ENCODE assay signal across 8 cellular contexts in the genomic region with DNA sequence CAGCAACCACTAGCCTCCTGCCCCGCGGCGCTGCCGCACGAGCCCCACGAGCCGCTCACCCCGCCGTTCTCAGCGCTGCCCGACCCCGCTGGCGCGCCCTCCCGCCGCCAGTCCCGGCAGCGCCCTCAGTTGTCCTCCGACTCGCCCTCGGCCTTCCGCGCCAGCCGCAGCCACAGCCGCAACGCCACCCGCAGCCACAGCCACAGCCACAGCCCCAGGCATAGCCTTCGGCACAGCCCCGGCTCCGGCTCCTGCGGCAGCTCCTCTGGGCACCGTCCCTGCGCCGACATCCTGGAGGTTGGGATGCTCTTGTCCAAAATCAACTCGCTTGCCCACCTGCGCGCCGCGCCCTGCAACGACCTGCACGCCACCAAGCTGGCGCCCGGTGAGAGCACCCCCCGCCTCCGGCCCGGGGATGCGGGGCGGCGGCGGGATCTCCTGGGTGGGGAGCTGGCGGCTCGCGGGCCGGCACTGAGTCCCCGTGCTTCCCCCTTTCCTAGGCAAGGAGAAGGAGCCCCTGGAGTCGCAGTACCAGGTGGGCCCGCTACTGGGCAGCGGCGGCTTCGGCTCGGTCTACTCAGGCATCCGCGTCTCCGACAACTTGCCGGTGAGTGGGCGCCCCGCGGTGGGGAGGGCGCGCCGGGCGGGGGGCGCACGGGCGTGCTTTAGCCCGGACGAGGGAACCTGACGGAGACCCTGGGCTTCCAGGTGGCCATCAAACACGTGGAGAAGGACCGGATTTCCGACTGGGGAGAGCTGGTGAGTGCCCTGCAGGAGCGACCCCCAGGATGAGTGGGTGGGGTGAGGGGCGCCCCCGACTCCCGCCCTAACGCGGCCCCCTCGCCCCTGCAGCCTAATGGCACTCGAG. TPM values are rescaled to one million over a fixed set of nuclear protein-coding genes. Genes with fewer than 3 reads are reported as not detected.
A peak's percentile ranks its signal among the peaks of the same experiment; 100 is the strongest.
DNase-seq lines count a peak whose midpoint lies in the region; ATAC-seq and TF ChIP-seq lines count a peak whose summit lies in the region.

No MANE protein-coding gene starts in this region.

- CTCF ChIA-PET in CD4-positive, alpha-beta T cell (lab: Charles Lee): interaction anchor here (1.1 to 8.8 kb wide), 8 partner anchors 38 to 296 kb away, joined by 3 to 123 read pairs (median 24); partner anchors contain the start of genes C6orf89 and PPIL1

- H3K4me3 Mint-ChIP-seq in CD4-positive, alpha-beta T cell: peak overlapping the region; percentile 95

- 0 to 1% (median 1%) methylated on average over 6 to 89 of the region's 89 CpGs for WGBS in heart left ventricle, 4 donors
- WGBS in prostate gland: under 1% methylated on average over 83 of the region's 89 CpGs

- peak; percentile 17 for TF ChIP-seq CTCF in CD4-positive, alpha-beta T cell (IDR thresholded peaks at IDR 0.05)
- TF ChIP-seq CTCF in heart left ventricle (IDR thresholded peaks at IDR 0.05): peak in 5 of 12 donors; percentile 11 to 28 (median 24)
- TF ChIP-seq CTCF in prostate gland (IDR thresholded peaks at IDR 0.05): peak in 3 of 4 experiments; percentile 11 to 38 (median 28)

- H3K4me1 Mint-ChIP-seq in CD4-positive, alpha-beta T cell (ENCODE audit: low read depth): peaks cover 52% of the 10 kb centered on the region

- peaks cover 0 to 50% (median 17%) of the 10 kb centered on the region in 12 donors for H3K4me1 ChIP-seq in heart left ventricle
- peaks cover 5% of the 10 kb centered on the region for H3K4me1 ChIP-seq in prostate gland (replicated peaks)

- no peaks in the 10 kb centered on the region for H3K27me3 Mint-ChIP-seq in CD4-positive, alpha-beta T cell

- H3K9me3 Mint-ChIP-seq in CD4-positive, alpha-beta T cell: no peaks in the 10 kb centered on the region
- no peaks in the 10 kb centered on the region for H3K9me3 Mint-ChIP-seq in activated naive CD4-positive, alpha-beta T cell treated with anti-CD3 and anti-CD28 coated beads, Interleukin-2, amount 50 U/mL, for 72 hours

- intact Hi-C loops in CD4-positive, alpha-beta T cell (cut with DNase I, micrococcal nuclease): loop anchor here in 1 of 2 experiments (1.0 to 5.0 kb wide), 4 partner anchors 68 to 283 kb away; partner anchors contain the start of genes C6orf89 and MTCH1
- intact Hi-C loops in heart left ventricle (cut with DNase I): loop anchor here (1.0 to 10.0 kb wide), 13 partner anchors 37 to 286 kb away; partner anchors contain the start of gene C6orf89 (in 5 of the 10)
- intact Hi-C loops in prostate gland (cut with DNase I): loop anchor here (2.0 to 5.0 kb wide), 2 partner anchors 34 to 183 kb away; partner anchors contain the start of gene MTCH1

- peak; percentile 23 to 57 (median 38) for DNase-seq in CD4-positive, alpha-beta T cell
- DNase-seq in OCI-M1 (lab: John Stamatoyannopoulos, UW) (peak; percentile 84), heart left ventricle (peak; percentile 33 to 84 (median 51)), prostate gland (ENCODE audit: low spot score) (peak; percentile 31), cortex of kidney (lab: John Stamatoyannopoulos, UW) (no peak)
- peak in 1 of 2 donors; percentile 53 for DNase-seq in activated naive CD4-positive, alpha-beta T cell treated with anti-CD3 and anti-CD28 coated beads, Interleukin-2, amount 50 U/mL, for 72 hours (ENCODE audit: low spot score in 2 of 2)

- no peak for ATAC-seq in CD4-positive, alpha-beta T cell (ENCODE audit: poor library complexity)
- peak; percentile 25 for ATAC-seq in GM19328 (IDR thresholded peaks at IDR 0.05; ENCODE audit: unreplicated experiment)
- peak; percentile 30 for ATAC-seq in HG03432 (IDR thresholded peaks at IDR 0.05; ENCODE audit: unreplicated experiment)
- peak in 1 of 2 donors; percentile 2 for ATAC-seq in activated naive CD4-positive, alpha-beta T cell treated with anti-CD3 and anti-CD28 coated beads, Interleukin-2, amount 50 U/mL, for 72 hours
- ATAC-seq in heart left ventricle: peak in 2 of 4 donors; percentile 10 to 14

- H3K4me3 ChIP-seq in heart left ventricle (peak overlapping the region; percentile 60 to 100 (median 90)), prostate gland (peak overlapping the region; percentile 54 to 60)

- peak overlapping the region; percentile 95 for H3K27ac Mint-ChIP-seq in CD4-positive, alpha-beta T cell
- H3K27ac Mint-ChIP-seq in activated naive CD4-positive, alpha-beta T cell treated with anti-CD3 and anti-CD28 coated beads, Interleukin-2, amount 50 U/mL, for 72 hours: peak overlapping the region; percentile 99

- H3K36me3 Mint-ChIP-seq in CD4-positive, alpha-beta T cell (ENCODE audit: low read depth): peaks cover 50% of the 10 kb centered on the region
- peaks cover 47 to 53% of the 10 kb centered on the region in 2 donors for H3K36me3 Mint-ChIP-seq in activated naive CD4-positive, alpha-beta T cell treated with anti-CD3 and anti-CD28 coated beads, Interleukin-2, amount 50 U/mL, for 72 hours

- no peaks in the 10 kb centered on the region for H3K9me3 ChIP-seq in CD4-positive, alpha-beta T cell (ENCODE audit: control insufficient read depth, low read length)
- no peaks in the 10 kb centered on the region for H3K9me3 ChIP-seq in heart left ventricle
- no peaks in the 10 kb centered on the region for H3K9me3 ChIP-seq in prostate gland

- POLR2A ChIA-PET in CD4-positive, alpha-beta T cell (lab: Charles Lee): interaction anchor here (0.6 to 8.3 kb wide), 20 partner anchors 9 to 346 kb away, joined by 3 to 164 read pairs (median 8); partner anchors contain the start of genes C6orf89, MTCH1 and PPIL1

- peak overlapping the region; percentile 77 for H3K27ac ChIP-seq in CD4-positive, alpha-beta T cell (ENCODE audit: low read depth, low read length)
- H3K27ac ChIP-seq in heart left ventricle (peak overlapping the region; percentile 45 to 97 (median 90)), prostate gland (peak overlapping the region; percentile 81 to 84)

- H3K27me3 ChIP-seq in CD4-positive, alpha-beta T cell (ENCODE audit: control insufficient read depth, insufficient read depth, low read length): no peaks in the 10 kb centered on the region
- H3K27me3 ChIP-seq in heart left ventricle (no peaks in the 10 kb centered on the region), prostate gland (replicated peaks; ENCODE audit: insufficient read depth) (no peaks in the 10 kb centered on the region)

- H3K36me3 ChIP-seq in heart left ventricle (peaks cover 0 to 50% (median 31%) of the 10 kb centered on the region in 9 donors), prostate gland (peaks cover 0 to 9% of the 10 kb centered on the region in 2 donors)

- TF ChIP-seq POLR2A in heart left ventricle (IDR thresholded peaks at IDR 0.05) (no peak), prostate gland (IDR thresholded peaks at IDR 0.05) (no peak)

RNA-seq across cellular contexts. Expression of gene PIM1, which starts 0.6 kb away (rescaled TPM):
- total RNA-seq in CD4-positive, alpha-beta T cell: 100 to 1,000 TPM; 175 to 183 TPM
- total RNA-seq in activated naive CD4-positive, alpha-beta T cell treated with anti-CD3 and anti-CD28 coated beads, Interleukin-2, amount 50 U/mL, for 72 hours: 100 to 1,000 TPM; 280 to 408 TPM
- 10 to 100 TPM in 6 of 9 donors, 1 to 10 TPM in 3; 7.0 to 81.8 (median 16.0) TPM for total RNA-seq in heart left ventricle
- 10 to 100 TPM in 1 of 2 donors, 1 to 10 TPM in 1; 8.2 to 23.1 TPM for polyA plus RNA-seq in heart left ventricle
- 10 to 100 TPM in 1 of 2 donors, 1 to 10 TPM in 1; 4.8 to 35.3 TPM for total RNA-seq in prostate gland
